Comparison of ENCODE assay signal across 12 cellular contexts in genomic region chr10:125001313-125002043, GRCh38. TPM values are rescaled to one million over a fixed set of nuclear protein-coding genes. Genes with fewer than 3 reads are reported as not detected.
A peak's percentile ranks its signal among the peaks of the same experiment; 100 is the strongest.
DNase-seq lines count a peak whose midpoint lies in the region; ATAC-seq and TF ChIP-seq lines count a peak whose summit lies in the region.
"Had no signal": no experiment of that assay in that cellular context is flagged by ENCODE, and none has a peak within 500 bp of the region (broad histone marks: within the 10 kb centered on the region; RNA-seq: fewer than 3 reads in every experiment).

No MANE protein-coding gene starts in this region.

- H3F3A ChIP-seq in smooth muscle cell (ENCODE audit: low read depth), result no peaks in the 10 kb centered on the region

- TF ChIP-seq CTCF in left lung (IDR thresholded peaks at IDR 0.05) (no peak), smooth muscle cell (IDR thresholded peaks at IDR 0.05; ENCODE audit: borderline replicate concordance, insufficient read depth, poor library complexity, severe bottlenecking) (no peak), GM10248 (IDR thresholded peaks at IDR 0.05; ENCODE audit: control extremely low read depth, extremely low read depth, low read depth, missing control alignments) (no peak)

- peaks cover 20% of the 10 kb centered on the region for H3K79me2 ChIP-seq in smooth muscle cell (ENCODE audit: low read depth)

- DNase-seq in left lung (peak; percentile 30 to 64), smooth muscle cell (lab: John Stamatoyannopoulos, UW; ENCODE audit: unreplicated experiment) (no peak), retina (no peak), GOT3 (lab: John Stamatoyannopoulos, UW) (no peak), GM10248 (ENCODE audit: extremely low spot score) (no peak), KG1 (lab: John Stamatoyannopoulos, UW) (no peak)
- DNase-seq: NCI-H1694 had no signal

- CTCF ChIA-PET in GM10248 (lab: Yijun Ruan, JAX), result interaction anchor here (2.1 kb wide), 1 partner anchor 9 kb away, joined by 15 read pairs; no protein-coding TSS in a partner anchor

- H3K36me3 Mint-ChIP-seq in dendritic cell treated with granulocyte-macrophage colony-stimulating factor and Interleukin-4, amounts not matched to agents 40 ng/mL and 50 ng/mL, for 4 days (ENCODE audit: low read depth), result peaks cover 100% of the 10 kb centered on the region

- POLR2A ChIA-PET in GM10248 (lab: Yijun Ruan, JAX), result no interaction called here

- no peak overlapping the region for H3K4me3 Mint-ChIP-seq in dendritic cell treated with granulocyte-macrophage colony-stimulating factor and Interleukin-4, amounts not matched to agents 40 ng/mL and 50 ng/mL, for 4 days
- H3K4me3 Mint-ChIP-seq: activated T-helper 1 cell treated with anti-CD3 and anti-CD28 coated beads, Interleukin-12 subunit alpha, Interleukin-12 subunit beta, Interleukin-2, Interleukin-4 antibody, amounts not matched to agents 30 ng/mL and 10 ng/mL and 1 ng/mL, durations not matched to agents 14 hours and 24 hours and 36 hours had no signal

- H3K27ac ChIP-seq in HUES64 (ENCODE audit: low read depth, low read length), result 0 out of 2 replicates have a peak overlapping the region, but pooled peaks have one; percentile 35
- H3K27ac ChIP-seq in left lung, result peak overlapping the region; percentile 57 to 65
- H3K27ac ChIP-seq in smooth muscle cell (ENCODE audit: low read depth), result peak overlapping the region; percentile 12

- intact Hi-C loops in dendritic cell treated with granulocyte-macrophage colony-stimulating factor and Interleukin-4, amounts not matched to agents 40 ng/mL and 50 ng/mL, for 4 days (cut with micrococcal nuclease), result no loop called here
- intact Hi-C loops in left lung (cut with DNase I), result no loop called here

- H3K9me3 Mint-ChIP-seq in dendritic cell treated with granulocyte-macrophage colony-stimulating factor and Interleukin-4, amounts not matched to agents 40 ng/mL and 50 ng/mL, for 4 days, result no peaks in the 10 kb centered on the region
- H3K9me3 Mint-ChIP-seq: activated T-helper 1 cell treated with anti-CD3 and anti-CD28 coated beads, Interleukin-12 subunit alpha, Interleukin-12 subunit beta, Interleukin-2, Interleukin-4 antibody, amounts not matched to agents 30 ng/mL and 10 ng/mL and 1 ng/mL, durations not matched to agents 14 hours and 24 hours and 36 hours had no signal

- 92% methylated on average over 21 of the region's 21 CpGs for WGBS in HUES64
- WGBS in smooth muscle cell (ENCODE audit: low lambda C conversion rate), result 88% methylated on average over 21 of the region's 21 CpGs

- peaks cover 94% of the 10 kb centered on the region for H3K36me3 ChIP-seq in HUES64 (ENCODE audit: insufficient read depth, low read length)
- peaks cover 0 to 100% of the 10 kb centered on the region in 2 donors for H3K36me3 ChIP-seq in left lung
- H3K36me3 ChIP-seq in smooth muscle cell (ENCODE audit: low read depth), result no peaks in the 10 kb centered on the region

- peaks cover 84% of the 10 kb centered on the region for H4K20me1 ChIP-seq in smooth muscle cell (ENCODE audit: low read depth)

- no peaks in the 10 kb centered on the region for H3K27me3 Mint-ChIP-seq in dendritic cell treated with granulocyte-macrophage colony-stimulating factor and Interleukin-4, amounts not matched to agents 40 ng/mL and 50 ng/mL, for 4 days

- H3K4me1 ChIP-seq in HUES64 (ENCODE audit: insufficient read depth, low read length), result 0 out of 2 replicates have a peak, but pooled peaks cover 3% of the 10 kb centered on the region
- H3K4me1 ChIP-seq in left lung, result peaks cover 23 to 30% of the 10 kb centered on the region in 2 donors
- no peaks in the 10 kb centered on the region for H3K4me1 ChIP-seq in smooth muscle cell (ENCODE audit: low read depth)
- H3K4me1 ChIP-seq: Caco-2 had no signal

- H3K9me3 ChIP-seq in HUES64 (ENCODE audit: insufficient read depth, low read depth, low read length) (no peaks in the 10 kb centered on the region), left lung (no peaks in the 10 kb centered on the region), smooth muscle cell (replicated peaks; ENCODE audit: low read depth) (no peaks in the 10 kb centered on the region)
- H3K9me3 ChIP-seq: Caco-2 had no signal

- H3K9ac ChIP-seq in HUES64 (ENCODE audit: low read depth, low read length), result no peak overlapping the region
- no peak overlapping the region for H3K9ac ChIP-seq in smooth muscle cell (ENCODE audit: low read depth)
- H3K9ac ChIP-seq: parathyroid adenoma had no signal

- H2AFZ ChIP-seq in smooth muscle cell (ENCODE audit: low read depth), result no peak overlapping the region

- no peaks in the 10 kb centered on the region for H3K4me1 Mint-ChIP-seq in dendritic cell treated with granulocyte-macrophage colony-stimulating factor and Interleukin-4, amounts not matched to agents 40 ng/mL and 50 ng/mL, for 4 days (ENCODE audit: low read depth)

- H3K27me3 ChIP-seq in HUES64 (ENCODE audit: insufficient read depth, low read length), result no peaks in the 10 kb centered on the region
- no peaks in the 10 kb centered on the region for H3K27me3 ChIP-seq in left lung
- H3K27me3 ChIP-seq in smooth muscle cell (ENCODE audit: low read depth), result no peaks in the 10 kb centered on the region

- peak overlapping the region; percentile 56 for H3K27ac Mint-ChIP-seq in dendritic cell treated with granulocyte-macrophage colony-stimulating factor and Interleukin-4, amounts not matched to agents 40 ng/mL and 50 ng/mL, for 4 days
- H3K27ac Mint-ChIP-seq: activated T-helper 1 cell treated with anti-CD3 and anti-CD28 coated beads, Interleukin-12 subunit alpha, Interleukin-12 subunit beta, Interleukin-2, Interleukin-4 antibody, amounts not matched to agents 30 ng/mL and 10 ng/mL and 1 ng/mL, durations not matched to agents 14 hours and 24 hours and 36 hours had no signal

- no peak overlapping the region for H3K4me2 ChIP-seq in smooth muscle cell

- H3K4me3 ChIP-seq in HUES64 (ENCODE audit: low read length), result no peak overlapping the region
- no peak overlapping the region for H3K4me3 ChIP-seq in left lung
- no peak overlapping the region for H3K4me3 ChIP-seq in smooth muscle cell

- no peak for ATAC-seq in left lung

RNA-seq across cellular contexts. Expression of gene ZRANB1, which starts 59.6 kb away (rescaled TPM):
- polyA plus RNA-seq in HUES64 (2013, experiment 1 of 2), result 10.5 TPM
- polyA plus RNA-seq in HUES64 (2013, experiment 2 of 2), result 10.7 TPM
- total RNA-seq in left lung (10 to 100 TPM; 15.3 to 15.5 TPM), smooth muscle cell (24.1 and 30.2 TPM in 2 replicates)
- 7.5 and 8.2 TPM in 2 replicates for polyA plus RNA-seq in smooth muscle cell

Comparison
In these comparisons a context has a peak if more than half of its experiments do, and no peak if none do; other contexts are left out.
1. DNase-seq: peak in left lung (2 of 2); none in smooth muscle cell (single experiment), retina (single experiment), GOT3 (single experiment), GM10248 (single experiment) and KG1 (single experiment).
2. Peak in every context shown above with its lines, with median percentiles within 50 percentile points of each other: H3K27ac ChIP-seq.